Comparison of ENCODE assay signal across 26 cellular contexts in genomic region chr15:27046891-27047290, GRCh38.
"Had no signal": no experiment of that assay in that cellular context is flagged by ENCODE, and none has a peak within 500 bp of the region (broad histone marks: within the 10 kb centered on the region; RNA-seq: fewer than 3 reads in every experiment).

No MANE protein-coding gene starts in this region.

- ATAC-seq: activated T-helper 17 cell treated with anti-CD3 and anti-CD28 coated beads, Interleukin-2, amount 50 U/mL, for 72 hours; PC-3; SK-N-SH treated with all-trans-retinoic acid at 6 μM for 48 hours; T-cell had no signal

- H3K4me1 ChIP-seq: SJSA1 had no signal

- DNase-seq: activated CD4-positive, alpha-beta memory T cell treated with anti-CD3 and anti-CD28 coated beads for 36 hours; activated CD4-positive, alpha-beta T cell treated with anti-CD3 and anti-CD28 coated beads, Interleukin-2, amount 10 ng/mL, durations not matched to agents 7 days and 5 days; activated CD4-positive, CD25-positive, alpha-beta regulatory T cell; activated CD8-positive, alpha-beta memory T cell treated with anti-CD3 and anti-CD28 coated beads for 24 hours; activated gamma-delta T cell; activated naive CD4-positive, alpha-beta T cell treated with anti-CD3 and anti-CD28 coated beads for 36 hours; activated T-cell treated with anti-CD3 and anti-CD28 coated beads for 4 hours; activated T-cell treated with anti-CD3 and anti-CD28 coated beads, Interleukin-2, amount 50 U/mL, for 48 hours; amygdala; brain microvascular endothelial cell; Kasumi-1; NCI-H1092 treated with DMSO at 0.1 percent for 48 hours; NCI-H1417 treated with DMSO at 0.1 percent for 48 hours; NCI-H1694; NCI-H2029 treated with DMSO at 0.1 percent for 48 hours; NCI-H2227 treated with DMSO at 0.1 percent for 48 hours; NCI-H446 treated with DMSO at 0.1 percent for 48 hours; NCI-H526 treated with DMSO at 0.1 percent for 48 hours; PC-3; SHP77; T-cell had no signal

- H3K27ac ChIP-seq: brain microvascular endothelial cell, cardiac muscle cell, SJSA1, VCaP had no signal

- H3K4me3 ChIP-seq: cardiac muscle cell, SJSA1 had no signal

- H3K27me3 ChIP-seq: brain microvascular endothelial cell, cardiac muscle cell, SJSA1 had no signal

- H3K9me3 ChIP-seq: SJSA1 had no signal

- H3K36me3 ChIP-seq: brain microvascular endothelial cell, cardiac muscle cell, SJSA1 had no signal
